In the genomic region with DNA sequence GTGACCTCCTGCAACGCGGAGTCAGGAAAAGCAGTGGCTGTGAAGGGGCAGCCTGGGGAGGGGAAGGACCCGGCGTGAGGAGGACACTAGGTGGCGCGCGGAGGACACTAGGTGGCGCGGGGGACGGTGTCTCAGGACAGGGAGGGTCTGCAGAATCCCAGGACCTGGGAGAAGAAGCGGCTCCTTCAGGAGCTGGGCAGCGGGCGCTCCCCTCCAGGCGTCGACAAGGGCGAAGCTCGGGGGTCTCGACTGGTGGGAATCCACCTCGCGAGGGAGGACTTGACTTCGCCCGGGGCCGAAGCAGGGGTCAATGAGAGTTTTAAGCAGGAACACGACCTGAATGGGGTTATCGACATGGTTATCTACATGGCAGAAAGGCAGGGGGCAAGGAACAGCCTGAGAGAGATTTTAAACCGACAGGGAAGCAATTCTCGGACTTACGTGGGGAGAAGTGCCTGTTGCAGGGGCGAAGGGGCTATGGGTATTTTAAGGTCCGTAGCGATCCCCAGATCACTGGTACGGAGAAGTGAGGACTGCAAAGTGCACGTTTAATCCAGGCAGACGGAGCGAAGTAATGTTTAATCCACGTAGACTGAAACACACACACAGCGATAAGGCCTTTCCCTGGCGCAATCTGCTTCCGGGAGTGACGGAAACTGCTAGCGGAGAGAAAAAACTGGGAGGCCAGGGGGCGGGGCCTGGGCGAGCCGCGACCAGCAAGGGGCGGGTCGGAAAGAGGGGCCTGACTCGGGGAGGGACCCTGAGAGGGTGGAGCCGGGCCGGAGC, we compare ENCODE assay signal across 1 cellular context.
A peak's percentile ranks its signal among the peaks of the same experiment; 100 is the strongest.
TF ChIP-seq lines count a peak whose summit lies in the region.

A gene (minus strand): TSS at position 648 of the 786 bp plus-strand sequence. CDS start 9,426 bp downstream, outside the sequence.

TF ChIP-seq in K562, 482 proteins besides CTCF, POLR2A, EP300 and RAD21 (continued from another document and continues in another):
- TF ChIP-seq, protein P1, sequence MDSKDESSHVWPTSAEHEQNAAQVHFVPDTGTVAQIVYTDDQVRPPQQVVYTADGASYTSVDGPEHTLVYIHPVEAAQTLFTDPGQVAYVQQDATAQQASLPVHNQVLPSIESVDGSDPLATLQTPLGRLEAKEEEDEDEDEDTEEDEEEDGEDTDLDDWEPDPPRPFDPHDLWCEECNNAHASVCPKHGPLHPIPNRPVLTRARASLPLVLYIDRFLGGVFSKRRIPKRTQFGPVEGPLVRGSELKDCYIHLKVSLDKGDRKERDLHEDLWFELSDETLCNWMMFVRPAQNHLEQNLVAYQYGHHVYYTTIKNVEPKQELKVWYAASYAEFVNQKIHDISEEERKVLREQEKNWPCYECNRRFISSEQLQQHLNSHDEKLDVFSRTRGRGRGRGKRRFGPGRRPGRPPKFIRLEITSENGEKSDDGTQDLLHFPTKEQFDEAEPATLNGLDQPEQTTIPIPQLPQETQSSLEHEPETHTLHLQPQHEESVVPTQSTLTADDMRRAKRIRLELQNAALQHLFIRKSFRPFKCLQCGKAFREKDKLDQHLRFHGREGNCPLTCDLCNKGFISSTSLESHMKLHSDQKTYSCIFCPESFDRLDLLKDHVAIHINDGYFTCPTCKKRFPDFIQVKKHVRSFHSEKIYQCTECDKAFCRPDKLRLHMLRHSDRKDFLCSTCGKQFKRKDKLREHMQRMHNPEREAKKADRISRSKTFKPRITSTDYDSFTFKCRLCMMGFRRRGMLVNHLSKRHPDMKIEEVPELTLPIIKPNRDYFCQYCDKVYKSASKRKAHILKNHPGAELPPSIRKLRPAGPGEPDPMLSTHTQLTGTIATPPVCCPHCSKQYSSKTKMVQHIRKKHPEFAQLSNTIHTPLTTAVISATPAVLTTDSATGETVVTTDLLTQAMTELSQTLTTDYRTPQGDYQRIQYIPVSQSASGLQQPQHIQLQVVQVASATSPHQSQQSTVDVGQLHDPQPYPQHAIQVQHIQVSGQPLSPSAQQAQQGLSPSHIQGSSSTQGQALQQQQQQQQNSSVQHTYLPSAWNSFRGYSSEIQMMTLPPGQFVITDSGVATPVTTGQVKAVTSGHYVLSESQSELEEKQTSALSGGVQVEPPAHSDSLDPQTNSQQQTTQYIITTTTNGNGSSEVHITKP (IDR thresholded peaks at IDR 0.05; ENCODE audit: partially characterized antibody) = no peak
- TF ChIP-seq CREBBP (IDR thresholded peaks at IDR 0.05; ENCODE audit: low read depth, low read length) = no peak
- TF ChIP-seq, protein P2, sequence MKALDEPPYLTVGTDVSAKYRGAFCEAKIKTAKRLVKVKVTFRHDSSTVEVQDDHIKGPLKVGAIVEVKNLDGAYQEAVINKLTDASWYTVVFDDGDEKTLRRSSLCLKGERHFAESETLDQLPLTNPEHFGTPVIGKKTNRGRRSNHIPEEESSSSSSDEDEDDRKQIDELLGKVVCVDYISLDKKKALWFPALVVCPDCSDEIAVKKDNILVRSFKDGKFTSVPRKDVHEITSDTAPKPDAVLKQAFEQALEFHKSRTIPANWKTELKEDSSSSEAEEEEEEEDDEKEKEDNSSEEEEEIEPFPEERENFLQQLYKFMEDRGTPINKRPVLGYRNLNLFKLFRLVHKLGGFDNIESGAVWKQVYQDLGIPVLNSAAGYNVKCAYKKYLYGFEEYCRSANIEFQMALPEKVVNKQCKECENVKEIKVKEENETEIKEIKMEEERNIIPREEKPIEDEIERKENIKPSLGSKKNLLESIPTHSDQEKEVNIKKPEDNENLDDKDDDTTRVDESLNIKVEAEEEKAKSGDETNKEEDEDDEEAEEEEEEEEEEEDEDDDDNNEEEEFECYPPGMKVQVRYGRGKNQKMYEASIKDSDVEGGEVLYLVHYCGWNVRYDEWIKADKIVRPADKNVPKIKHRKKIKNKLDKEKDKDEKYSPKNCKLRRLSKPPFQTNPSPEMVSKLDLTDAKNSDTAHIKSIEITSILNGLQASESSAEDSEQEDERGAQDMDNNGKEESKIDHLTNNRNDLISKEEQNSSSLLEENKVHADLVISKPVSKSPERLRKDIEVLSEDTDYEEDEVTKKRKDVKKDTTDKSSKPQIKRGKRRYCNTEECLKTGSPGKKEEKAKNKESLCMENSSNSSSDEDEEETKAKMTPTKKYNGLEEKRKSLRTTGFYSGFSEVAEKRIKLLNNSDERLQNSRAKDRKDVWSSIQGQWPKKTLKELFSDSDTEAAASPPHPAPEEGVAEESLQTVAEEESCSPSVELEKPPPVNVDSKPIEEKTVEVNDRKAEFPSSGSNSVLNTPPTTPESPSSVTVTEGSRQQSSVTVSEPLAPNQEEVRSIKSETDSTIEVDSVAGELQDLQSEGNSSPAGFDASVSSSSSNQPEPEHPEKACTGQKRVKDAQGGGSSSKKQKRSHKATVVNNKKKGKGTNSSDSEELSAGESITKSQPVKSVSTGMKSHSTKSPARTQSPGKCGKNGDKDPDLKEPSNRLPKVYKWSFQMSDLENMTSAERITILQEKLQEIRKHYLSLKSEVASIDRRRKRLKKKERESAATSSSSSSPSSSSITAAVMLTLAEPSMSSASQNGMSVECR (CRISPR knock-in tag; IDR thresholded peaks at IDR 0.05) = peak; percentile 81
- TF ChIP-seq KAT8 (IDR thresholded peaks at IDR 0.05; ENCODE audit: low read depth) = no peak
- TF ChIP-seq NR2C1 (IDR thresholded peaks at IDR 0.05) = peak; percentile 94
- peak; percentile 95 for TF ChIP-seq NR2C1 (tag; IDR thresholded peaks at IDR 0.05)
- TF ChIP-seq NUFIP1 (IDR thresholded peaks at IDR 0.05; ENCODE audit: partially characterized antibody) = no peak
- TF ChIP-seq, protein P3, sequence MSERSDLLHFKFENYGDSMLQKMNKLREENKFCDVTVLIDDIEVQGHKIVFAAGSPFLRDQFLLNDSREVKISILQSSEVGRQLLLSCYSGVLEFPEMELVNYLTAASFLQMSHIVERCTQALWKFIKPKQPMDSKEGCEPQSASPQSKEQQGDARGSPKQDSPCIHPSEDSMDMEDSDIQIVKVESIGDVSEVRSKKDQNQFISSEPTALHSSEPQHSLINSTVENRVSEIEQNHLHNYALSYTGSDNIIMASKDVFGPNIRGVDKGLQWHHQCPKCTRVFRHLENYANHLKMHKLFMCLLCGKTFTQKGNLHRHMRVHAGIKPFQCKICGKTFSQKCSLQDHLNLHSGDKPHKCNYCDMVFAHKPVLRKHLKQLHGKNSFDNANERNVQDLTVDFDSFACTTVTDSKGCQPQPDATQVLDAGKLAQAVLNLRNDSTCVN (CRISPR knock-in tag; IDR thresholded peaks at IDR 0.05) = no peak
- peak; percentile 23 for TF ChIP-seq NEUROD1 (IDR thresholded peaks at IDR 0.05; ENCODE audit: borderline replicate concordance, low read depth, low read length, partially characterized antibody)
- TF ChIP-seq ATF7 (IDR thresholded peaks at IDR 0.05) = peak; percentile 72
- peak; percentile 31 to 71; a peak in 1 of 4 replicates for TF ChIP-seq FOXK2 (conservative IDR thresholded peaks at IDR 0.05 in 1 of 2, IDR thresholded peaks at IDR 0.05 in 1 of 2; ENCODE audit: low read depth in 2 of 2)
- peak in 1 of 2 experiments; percentile 87; a peak in 2 of 4 replicates for TF ChIP-seq TRIM24 (IDR thresholded peaks at IDR 0.05)
- TF ChIP-seq FOS (IDR thresholded peaks at IDR 0.05; ENCODE audit: extremely low read depth, insufficient read length) = no peak
- no peak for TF ChIP-seq STAT5B (CRISPR knock-in tag; IDR thresholded peaks at IDR 0.05)
- TF ChIP-seq ZNF644 (tag; IDR thresholded peaks at IDR 0.05; ENCODE audit: low read depth) = no peak
- 0 out of 2 replicates have a peak, but pooled peaks have one; percentile 10 for TF ChIP-seq ZNF24 (IDR thresholded peaks at IDR 0.05)
- peak; percentile 57 for TF ChIP-seq TAF1 (IDR thresholded peaks at IDR 0.05; ENCODE audit: control insufficient read depth, extremely low read depth, insufficient read depth, low read length, severe bottlenecking)
- TF ChIP-seq, protein P4, sequence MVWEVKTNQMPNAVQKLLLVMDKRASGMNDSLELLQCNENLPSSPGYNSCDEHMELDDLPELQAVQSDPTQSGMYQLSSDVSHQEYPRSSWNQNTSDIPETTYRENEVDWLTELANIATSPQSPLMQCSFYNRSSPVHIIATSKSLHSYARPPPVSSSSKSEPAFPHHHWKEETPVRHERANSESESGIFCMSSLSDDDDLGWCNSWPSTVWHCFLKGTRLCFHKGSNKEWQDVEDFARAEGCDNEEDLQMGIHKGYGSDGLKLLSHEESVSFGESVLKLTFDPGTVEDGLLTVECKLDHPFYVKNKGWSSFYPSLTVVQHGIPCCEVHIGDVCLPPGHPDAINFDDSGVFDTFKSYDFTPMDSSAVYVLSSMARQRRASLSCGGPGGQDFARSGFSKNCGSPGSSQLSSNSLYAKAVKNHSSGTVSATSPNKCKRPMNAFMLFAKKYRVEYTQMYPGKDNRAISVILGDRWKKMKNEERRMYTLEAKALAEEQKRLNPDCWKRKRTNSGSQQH (CRISPR knock-in tag; IDR thresholded peaks at IDR 0.05) = no peak
- no peak for TF ChIP-seq MCM5 (IDR thresholded peaks at IDR 0.05; ENCODE audit: low read depth)
- TF ChIP-seq SMC3 (conservative IDR thresholded peaks at IDR 0.05; ENCODE audit: insufficient read depth, low read depth, low read length) = peak; percentile 56
- peak; percentile 35; the same call in 1 of the 2 replicates for TF ChIP-seq ESRRA (IDR thresholded peaks at IDR 0.05; ENCODE audit: borderline replicate concordance, low read depth)
- TF ChIP-seq, protein P5, sequence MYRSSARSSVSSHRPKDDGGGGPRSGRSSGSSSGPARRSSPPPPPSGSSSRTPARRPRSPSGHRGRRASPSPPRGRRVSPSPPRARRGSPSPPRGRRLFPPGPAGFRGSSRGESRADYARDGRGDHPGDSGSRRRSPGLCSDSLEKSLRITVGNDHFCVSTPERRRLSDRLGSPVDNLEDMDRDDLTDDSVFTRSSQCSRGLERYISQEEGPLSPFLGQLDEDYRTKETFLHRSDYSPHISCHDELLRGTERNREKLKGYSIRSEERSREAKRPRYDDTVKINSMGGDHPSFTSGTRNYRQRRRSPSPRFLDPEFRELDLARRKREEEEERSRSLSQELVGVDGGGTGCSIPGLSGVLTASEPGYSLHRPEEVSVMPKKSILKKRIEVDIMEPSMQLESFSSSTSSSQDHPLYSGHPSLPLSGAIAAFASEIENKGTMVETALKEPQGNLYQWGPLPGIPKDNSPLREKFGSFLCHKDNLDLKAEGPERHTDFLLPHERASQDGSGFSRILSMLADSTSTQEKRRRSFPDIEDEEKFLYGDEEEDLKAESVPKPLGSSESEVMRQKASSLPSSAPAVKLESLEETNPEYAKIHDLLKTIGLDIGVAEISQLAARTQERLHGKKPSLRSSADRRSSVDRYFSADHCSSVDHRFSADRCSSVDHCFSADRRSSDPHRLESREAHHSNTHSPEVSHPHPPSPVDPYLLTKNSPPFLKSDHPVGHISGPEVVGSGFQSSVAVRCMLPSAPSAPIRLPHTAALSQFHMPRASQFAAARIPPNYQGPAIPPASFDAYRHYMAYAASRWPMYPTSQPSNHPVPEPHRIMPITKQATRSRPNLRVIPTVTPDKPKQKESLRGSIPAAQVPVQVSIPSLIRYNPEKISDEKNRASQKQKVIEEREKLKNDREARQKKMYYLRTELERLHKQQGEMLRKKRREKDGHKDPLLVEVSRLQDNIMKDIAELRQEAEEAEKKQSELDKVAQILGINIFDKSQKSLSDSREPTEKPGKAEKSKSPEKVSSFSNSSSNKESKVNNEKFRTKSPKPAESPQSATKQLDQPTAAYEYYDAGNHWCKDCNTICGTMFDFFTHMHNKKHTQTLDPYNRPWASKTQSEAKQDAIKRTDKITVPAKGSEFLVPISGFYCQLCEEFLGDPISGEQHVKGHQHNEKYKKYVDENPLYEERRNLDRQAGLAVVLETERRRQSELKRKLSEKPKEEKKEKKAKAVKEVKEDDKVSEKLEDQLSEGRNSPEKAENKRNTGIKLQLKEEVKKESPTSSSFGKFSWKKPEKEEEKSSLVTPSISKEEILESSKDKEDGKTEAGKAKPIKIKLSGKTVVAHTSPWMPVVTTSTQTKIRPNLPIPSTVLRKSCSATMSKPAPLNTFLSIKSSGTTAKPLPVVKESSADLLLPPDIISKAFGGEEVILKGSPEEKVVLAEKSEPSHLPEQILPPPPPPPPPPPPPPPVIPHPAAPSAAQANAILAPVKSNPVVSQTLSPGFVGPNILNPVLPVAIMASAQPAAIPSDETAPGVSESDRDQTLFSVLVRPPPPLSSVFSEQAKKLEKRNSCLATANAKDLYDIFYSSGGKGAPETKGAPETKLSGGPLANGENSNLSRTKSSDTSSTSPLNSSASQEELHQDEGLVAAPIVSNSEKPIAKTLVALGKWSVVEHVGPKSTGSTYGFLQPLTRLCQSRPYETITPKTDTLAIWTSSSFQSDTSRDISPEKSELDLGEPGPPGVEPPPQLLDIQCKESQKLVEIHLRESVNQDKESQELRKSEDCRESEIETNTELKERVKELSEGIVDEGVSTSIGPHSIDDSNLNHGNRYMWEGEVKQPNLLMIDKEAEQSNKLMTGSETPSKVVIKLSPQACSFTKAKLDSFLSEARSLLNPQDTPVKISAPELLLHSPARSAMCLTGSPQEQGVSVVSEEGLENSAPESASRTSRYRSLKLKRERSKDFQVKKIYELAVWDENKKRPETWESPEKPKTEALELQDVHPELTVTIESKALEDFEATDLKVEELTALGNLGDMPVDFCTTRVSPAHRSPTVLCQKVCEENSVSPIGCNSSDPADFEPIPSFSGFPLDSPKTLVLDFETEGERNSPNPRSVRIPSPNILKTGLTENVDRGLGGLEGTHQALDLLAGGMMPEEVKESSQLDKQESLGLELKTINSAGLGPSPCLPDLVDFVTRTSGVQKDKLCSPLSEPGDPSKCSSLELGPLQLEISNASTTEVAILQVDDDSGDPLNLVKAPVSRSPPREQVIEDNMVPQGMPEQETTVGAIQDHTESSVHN (IDR thresholded peaks at IDR 0.05; ENCODE audit: borderline replicate concordance in 1 of 2, low read depth in 1 of 2) = 0 out of 4 replicates have a peak, but pooled peaks of 1 of the 2 experiments have one; percentile 16
- TF ChIP-seq ZNF217 (CRISPR knock-in tag; IDR thresholded peaks at IDR 0.05) = no peak
- TF ChIP-seq SAFB2 (IDR thresholded peaks at IDR 0.05; ENCODE audit: borderline replicate concordance, low read depth, low read length, severe bottlenecking) = no peak
- 0 out of 2 replicates have a peak, but pooled peaks have one; percentile 19 for TF ChIP-seq ZBTB17 (CRISPR knock-in tag; IDR thresholded peaks at IDR 0.05)
- 0 out of 2 replicates have a peak, but pooled peaks have one; percentile 1 for TF ChIP-seq SPI1 (IDR thresholded peaks at IDR 0.05; ENCODE audit: borderline replicate concordance, low read depth, low read length)
- peak; percentile 70; the same call in 1 of the 2 replicates for TF ChIP-seq TRIM28 (IDR thresholded peaks at IDR 0.05)
- TF ChIP-seq, protein P6, sequence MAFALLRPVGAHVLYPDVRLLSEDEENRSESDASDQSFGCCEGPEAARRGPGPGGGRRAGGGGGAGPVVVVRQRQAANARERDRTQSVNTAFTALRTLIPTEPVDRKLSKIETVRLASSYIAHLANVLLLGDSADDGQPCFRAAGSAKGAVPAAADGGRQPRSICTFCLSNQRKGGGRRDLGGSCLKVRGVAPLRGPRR (CRISPR knock-in tag; IDR thresholded peaks at IDR 0.05) = no peak
- TF ChIP-seq CHD4 (IDR thresholded peaks at IDR 0.05; ENCODE audit: insufficient read depth, insufficient replicate concordance, low read depth, low read length, poor library complexity, severe bottlenecking) = peak; percentile 26
- TF ChIP-seq CREM (IDR thresholded peaks at IDR 0.05; ENCODE audit: low read depth) = peak; percentile 75
- no peak for TF ChIP-seq RBM22 (IDR thresholded peaks at IDR 0.05; ENCODE audit: low read depth, low read length, poor library complexity, severe bottlenecking)
- TF ChIP-seq, protein P7, sequence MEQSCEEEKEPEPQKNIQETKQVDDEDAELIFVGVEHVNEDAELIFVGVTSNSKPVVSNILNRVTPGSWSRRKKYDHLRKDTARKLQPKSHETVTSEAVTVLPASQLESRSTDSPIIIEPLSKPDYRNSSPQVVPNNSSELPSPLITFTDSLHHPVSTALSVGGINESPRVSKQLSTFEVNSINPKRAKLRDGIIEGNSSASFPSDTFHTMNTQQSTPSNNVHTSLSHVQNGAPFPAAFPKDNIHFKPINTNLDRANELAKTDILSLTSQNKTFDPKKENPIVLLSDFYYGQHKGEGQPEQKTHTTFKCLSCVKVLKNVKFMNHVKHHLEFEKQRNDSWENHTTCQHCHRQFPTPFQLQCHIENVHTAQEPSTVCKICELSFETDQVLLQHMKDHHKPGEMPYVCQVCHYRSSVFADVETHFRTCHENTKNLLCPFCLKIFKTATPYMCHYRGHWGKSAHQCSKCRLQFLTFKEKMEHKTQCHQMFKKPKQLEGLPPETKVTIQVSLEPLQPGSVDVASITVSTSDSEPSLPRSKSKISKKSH (CRISPR knock-in tag; IDR thresholded peaks at IDR 0.05) = no peak
